In genomic region chr3:32852146-32852545, GRCh38 we compare ENCODE assay signal across 24 cellular contexts. TPM values are rescaled to one million over a fixed set of nuclear protein-coding genes. Genes with fewer than 3 reads are reported as not detected.
"Had no signal": no experiment of that assay in that cellular context is flagged by ENCODE, and none has a peak within 500 bp of the region (broad histone marks: within the 10 kb centered on the region; RNA-seq: fewer than 3 reads in every experiment).

No MANE protein-coding gene starts in this region.

- H3K9me3 ChIP-seq: body of pancreas, esophagus muscularis mucosa, spleen, testis, upper lobe of left lung had no signal

- H3K4me3 ChIP-seq: body of pancreas, esophagus muscularis mucosa, spleen, testis, upper lobe of left lung had no signal

- ATAC-seq: activated CD4-positive, alpha-beta T cell treated with anti-CD3 and anti-CD28 coated beads for 36 hours; activated naive CD8-positive, alpha-beta T cell treated with anti-CD3 and anti-CD28 coated beads, Interleukin-2, amount 50 U/mL, for 24 hours; body of pancreas had no signal

- H3K4me1 Mint-ChIP-seq: activated B cell treated with CpG ODN at 0.5 μM for 24 hours; activated CD4-positive, alpha-beta T cell treated with anti-CD3 and anti-CD28 coated beads for 36 hours; activated naive CD8-positive, alpha-beta T cell treated with anti-CD3 and anti-CD28 coated beads, Interleukin-2, amount 50 U/mL, for 24 hours; memory B cell; naive B cell had no signal

- H3K36me3 ChIP-seq: esophagus muscularis mucosa, spleen, upper lobe of left lung had no signal

- DNase-seq: activated B cell treated with CpG ODN at 0.5 μM for 24 hours; activated CD4-positive, alpha-beta T cell treated with anti-CD3 and anti-CD28 coated beads for 36 hours; activated CD4-positive, alpha-beta T cell treated with anti-CD3 and anti-CD28 coated beads, Interleukin-2, amount 50 U/mL, for 48 hours; activated effector memory CD4-positive, alpha-beta T cell treated with anti-CD3 and anti-CD28 coated beads, Interleukin-2, amount 50 U/mL, for 16 hours; activated naive CD4-positive, alpha-beta T cell treated with anti-CD3 and anti-CD28 coated beads, Interleukin-2, amount 50 U/mL, for 16 hours; activated naive CD8-positive, alpha-beta T cell treated with anti-CD3 and anti-CD28 coated beads, Interleukin-2, amount 50 U/mL, for 24 hours; body of pancreas; effector CD8-positive, alpha-beta T cell; hippocampal formation; naive B cell; retina; spleen; stimulated activated CD4-positive, alpha-beta T cell treated with anti-CD3 and anti-CD28 coated beads, Interleukin-4, amount 100 ng/mL, for 1 hour; stimulated activated naive CD4-positive, alpha-beta T cell; T1000; testis; upper lobe of left lung had no signal

- H3K27me3 Mint-ChIP-seq: activated CD4-positive, alpha-beta T cell treated with anti-CD3 and anti-CD28 coated beads for 36 hours; activated naive CD8-positive, alpha-beta T cell treated with anti-CD3 and anti-CD28 coated beads, Interleukin-2, amount 50 U/mL, for 24 hours; dendritic cell treated with granulocyte-macrophage colony-stimulating factor and Interleukin-4, amounts not matched to agents 40 ng/mL and 50 ng/mL, for 4 days had no signal

- H3K27ac Mint-ChIP-seq: activated B cell treated with CpG ODN at 0.5 μM for 24 hours; activated CD4-positive, alpha-beta T cell treated with anti-CD3 and anti-CD28 coated beads for 36 hours; activated naive CD8-positive, alpha-beta T cell treated with anti-CD3 and anti-CD28 coated beads, Interleukin-2, amount 50 U/mL, for 24 hours; dendritic cell treated with granulocyte-macrophage colony-stimulating factor and Interleukin-4, amounts not matched to agents 40 ng/mL and 50 ng/mL, for 4 days; memory B cell; T-helper 1 cell treated with Interleukin-12 subunit alpha and Interleukin-12 subunit beta and Interleukin-4 antibody, amounts not matched to agents 30 μg/mL and 1 μg/mL, for 36 hours had no signal

- H3K27me3 ChIP-seq: body of pancreas, spleen, testis, upper lobe of left lung had no signal

- H3K36me3 Mint-ChIP-seq: memory B cell, naive B cell had no signal

- H3K9me3 Mint-ChIP-seq: activated B cell treated with CpG ODN at 0.5 μM for 24 hours; activated naive CD8-positive, alpha-beta T cell treated with anti-CD3 and anti-CD28 coated beads, Interleukin-2, amount 50 U/mL, for 24 hours; dendritic cell treated with granulocyte-macrophage colony-stimulating factor and Interleukin-4, amounts not matched to agents 40 ng/mL and 50 ng/mL, for 4 days; memory B cell; naive B cell; T-helper 1 cell treated with Interleukin-12 subunit alpha and Interleukin-12 subunit beta and Interleukin-4 antibody, amounts not matched to agents 30 μg/mL and 1 μg/mL, for 36 hours had no signal

- H3K4me3 Mint-ChIP-seq: activated B cell treated with CpG ODN at 0.5 μM for 24 hours; activated CD4-positive, alpha-beta T cell treated with anti-CD3 and anti-CD28 coated beads for 36 hours; activated naive CD8-positive, alpha-beta T cell treated with anti-CD3 and anti-CD28 coated beads, Interleukin-2, amount 50 U/mL, for 24 hours; dendritic cell treated with granulocyte-macrophage colony-stimulating factor and Interleukin-4, amounts not matched to agents 40 ng/mL and 50 ng/mL, for 4 days; memory B cell; naive B cell; T-helper 1 cell treated with Interleukin-12 subunit alpha and Interleukin-12 subunit beta and Interleukin-4 antibody, amounts not matched to agents 30 μg/mL and 1 μg/mL, for 36 hours had no signal

- H3K4me1 ChIP-seq: body of pancreas, spleen, testis had no signal

RNA-seq across cellular contexts. Expression of gene TRIM71, which starts 34.3 kb away (rescaled TPM):
- total RNA-seq: activated B cell treated with CpG ODN at 0.5 μM for 24 hours, body of pancreas, cardiac septum, esophagus muscularis mucosa, osteoblast, posterior vena cava had no signal
